14 cellular contexts compared by ENCODE assay signal in the genomic region with DNA sequence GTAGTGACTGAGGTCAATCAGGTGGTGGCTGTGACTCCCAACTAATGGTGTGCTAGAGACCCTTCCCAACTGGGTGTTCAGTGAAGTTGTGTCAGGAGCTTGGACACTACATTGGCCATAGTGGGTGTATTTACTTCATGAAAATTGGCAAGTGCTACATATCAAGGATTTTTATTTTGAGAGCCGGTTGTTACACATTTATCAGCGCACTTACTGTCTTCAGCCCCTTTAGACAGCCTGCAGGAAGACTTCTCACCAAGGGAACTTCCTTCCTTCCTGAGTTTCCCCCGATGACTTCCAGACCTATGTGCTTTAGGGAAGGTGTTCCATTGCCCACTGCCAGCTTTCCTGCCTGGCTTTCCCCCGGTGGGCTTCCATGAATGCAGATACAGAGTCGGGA.
"Had no signal": no experiment of that assay in that cellular context is flagged by ENCODE, and none has a peak within 500 bp of the region (broad histone marks: within the 10 kb centered on the region; RNA-seq: fewer than 3 reads in every experiment).

No MANE protein-coding gene starts in this region.

- ATAC-seq: activated naive CD8-positive, alpha-beta T cell treated with anti-CD3 and anti-CD28 coated beads, Interleukin-2, amount 50 U/mL, for 24 hours; activated T-cell treated with anti-CD3 and anti-CD28 coated beads, Interleukin-2, amount 50 U/mL, for 4 hours; lower lobe of right lung; T-helper 17 cell had no signal

- H3K27ac ChIP-seq: lower lobe of right lung had no signal

- H3K9me3 ChIP-seq: lower lobe of right lung had no signal

- H3K36me3 ChIP-seq: lower lobe of right lung had no signal

- H3K4me3 ChIP-seq: lower lobe of right lung had no signal

- H3K4me1 ChIP-seq: lower lobe of right lung had no signal

- DNase-seq: activated CD4-positive, alpha-beta T cell treated with anti-CD3 and anti-CD28 coated beads, Interleukin-2, amount 50 U/mL, for 1 hour; activated CD4-positive, CD25-positive, alpha-beta regulatory T cell treated with anti-CD3 and anti-CD28 coated beads, Interleukin-2, amount 50 U/mL, for 72 hours; activated CD8-positive, alpha-beta memory T cell treated with anti-CD3 and anti-CD28 coated beads, Interleukin-2, amount 50 U/mL, for 4 hours; activated effector memory CD4-positive, alpha-beta T cell treated with Interleukin-2 at 50 U/mL for 16 hours; activated naive CD4-positive, alpha-beta T cell treated with anti-CD3 and anti-CD28 coated beads, Interleukin-2, amount 10 ng/mL, durations not matched to agents 7 days and 5 days; activated naive CD8-positive, alpha-beta T cell treated with anti-CD3 and anti-CD28 coated beads, Interleukin-2, amount 50 U/mL, for 24 hours; activated T-cell treated with anti-CD3 and anti-CD28 coated beads, Interleukin-2, amount 50 U/mL, for 4 hours; effector CD8-positive, alpha-beta T cell; hippocampal formation; lower lobe of right lung; stimulated activated CD4-positive, alpha-beta T cell treated with anti-CD3 and anti-CD28 coated beads, Interleukin-2, amount 100 ng/mL, for 24 hours; stimulated activated naive CD4-positive, alpha-beta T cell treated with Interleukin-2 at 50 U/mL for 16 hours; T-helper 17 cell; trophoblast cell had no signal
